Comparison of ENCODE assay signal across 19 cellular contexts in genomic region chr4:187307131-187307530, GRCh38.
A peak's percentile ranks its signal among the peaks of the same experiment; 100 is the strongest.
DNase-seq lines count a peak whose midpoint lies in the region; ATAC-seq and TF ChIP-seq lines count a peak whose summit lies in the region.
"Had no signal": no experiment of that assay in that cellular context is flagged by ENCODE, and none has a peak within 500 bp of the region (broad histone marks: within the 10 kb centered on the region; RNA-seq: fewer than 3 reads in every experiment).

No MANE protein-coding gene starts in this region.

- ATAC-seq in RWPE2 (ENCODE audit: low read depth) = peak; percentile 88
- ATAC-seq in left cardiac atrium = no peak
- no peak for ATAC-seq in left colon
- no peak for ATAC-seq in body of pancreas
- ATAC-seq: Panc1 had no signal

- TF ChIP-seq CTCF in HFFc6 (IDR thresholded peaks at IDR 0.05) = no peak
- TF ChIP-seq CTCF in RWPE2 (IDR thresholded peaks at IDR 0.05; ENCODE audit: poor library complexity, severe bottlenecking) = no peak
- no peak for TF ChIP-seq CTCF in osteocyte (IDR thresholded peaks at IDR 0.05)
- TF ChIP-seq CTCF in body of pancreas (IDR thresholded peaks at IDR 0.05) = no peak

- H3K4me1 ChIP-seq in RWPE2 (ENCODE audit: insufficient read depth, poor library complexity, severe bottlenecking) (peaks cover 37% of the 10 kb centered on the region), body of pancreas (no peaks in the 10 kb centered on the region)

- peaks cover 64% of the 10 kb centered on the region for H3K4me1 Mint-ChIP-seq in HFFc6 (ENCODE audit: low read depth)
- H3K4me1 Mint-ChIP-seq in osteocyte (ENCODE audit: unreplicated experiment) = peaks cover 48% of the 10 kb centered on the region
- H3K4me1 Mint-ChIP-seq: CD14-positive monocyte had no signal

- H3K9me3 ChIP-seq in RWPE2 (ENCODE audit: severe bottlenecking) (peaks cover 3% of the 10 kb centered on the region), body of pancreas (no peaks in the 10 kb centered on the region)

- H3K4me3 ChIP-seq in RWPE2 (ENCODE audit: severe bottlenecking) (peak overlapping the region; percentile 6), body of pancreas (no peak overlapping the region)
- H3K4me3 ChIP-seq: SK-N-MC had no signal

- H3K27me3 ChIP-seq in RWPE2 (ENCODE audit: insufficient read depth, poor library complexity, severe bottlenecking) (no peaks in the 10 kb centered on the region), body of pancreas (no peaks in the 10 kb centered on the region)

- intact Hi-C loops in left cardiac atrium (cut with DNase I) (no loop called here), left colon (cut with DNase I, micrococcal nuclease) (no loop called here), body of pancreas (cut with DNase I) (no loop called here)

- H3K27ac Mint-ChIP-seq in HFFc6 (peak overlapping the region; percentile 67), osteocyte (ENCODE audit: unreplicated experiment) (peak overlapping the region; percentile 54)
- H3K27ac Mint-ChIP-seq: CD14-positive monocyte had no signal

- WGBS in body of pancreas, 2 donors = 74 to 75% methylated on average over 2 of the region's 2 CpGs

- peaks cover 17% of the 10 kb centered on the region for H3K36me3 Mint-ChIP-seq in HFFc6 (ENCODE audit: low read depth)
- no peaks in the 10 kb centered on the region for H3K36me3 Mint-ChIP-seq in osteocyte (ENCODE audit: unreplicated experiment)
- H3K36me3 Mint-ChIP-seq: CD14-positive monocyte had no signal

- no peak for TF ChIP-seq POLR2A in body of pancreas (IDR thresholded peaks at IDR 0.05)

- H3K9me3 Mint-ChIP-seq in HFFc6 (no peaks in the 10 kb centered on the region), osteocyte (ENCODE audit: unreplicated experiment) (peaks cover 6% of the 10 kb centered on the region)

- H3K27me3 Mint-ChIP-seq in HFFc6 (ENCODE audit: insufficient read depth) (0 out of 2 replicates have a peak, but pooled peaks cover 2% of the 10 kb centered on the region), osteocyte (ENCODE audit: unreplicated experiment) (no peaks in the 10 kb centered on the region)

- H3K27ac ChIP-seq in RWPE2 (ENCODE audit: poor library complexity, severe bottlenecking) (peak overlapping the region; percentile 89), epithelial cell of prostate (peak overlapping the region; percentile 81), body of pancreas (no peak overlapping the region)
- H3K27ac ChIP-seq: SK-N-MC had no signal

- no peak overlapping the region; the same call in 1 of the 2 replicates for H3K4me3 Mint-ChIP-seq in HFFc6
- H3K4me3 Mint-ChIP-seq in osteocyte (ENCODE audit: unreplicated experiment) = no peak overlapping the region
- H3K4me3 Mint-ChIP-seq: CD14-positive monocyte had no signal

- peaks cover 22% of the 10 kb centered on the region for H3K36me3 ChIP-seq in RWPE2 (ENCODE audit: low read depth)
- H3K36me3 ChIP-seq in body of pancreas (replicated peaks in 1 of 2; ENCODE audit: insufficient read depth in 1 of 2, low read depth in 2 of 2) = no peaks in the 10 kb centered on the region

- DNase-seq in HFFc6 (peak; percentile 31), RWPE2 (ENCODE audit: low spot score) (no peak), epithelial cell of prostate (ENCODE audit: low read depth, low spot score) (peak; percentile 64), osteocyte (ENCODE audit: extremely low spot score, unreplicated experiment) (no peak), left cardiac atrium (no peak), left colon (no peak), ureter (ENCODE audit: low spot score) (no peak), body of pancreas (no peak)
- DNase-seq: AML-193, DMS 273 treated with DMSO at 0.1 percent for 48 hours, H7, Karpas-422, NCI-H187 treated with DMSO at 0.1 percent for 48 hours, NCI-H446 treated with DMSO at 0.1 percent for 48 hours, NCI-H774, Right ventricle myocardium superior had no signal

Comparison
In these comparisons a context has a peak if more than half of its experiments do, and no peak if none do; other contexts are left out.
1. DNase-seq: peak in HFFc6 (single experiment) and epithelial cell of prostate (single experiment); none in RWPE2 (single experiment), osteocyte (single experiment), left cardiac atrium (single experiment), left colon (0 of 2), ureter (single experiment) and body of pancreas (0 of 4).
2. H3K27ac ChIP-seq: peak in RWPE2 (single experiment) and epithelial cell of prostate (single experiment); none in body of pancreas (0 of 4).